Comparison of ENCODE assay signal across 1 cellular context in the genomic region with DNA sequence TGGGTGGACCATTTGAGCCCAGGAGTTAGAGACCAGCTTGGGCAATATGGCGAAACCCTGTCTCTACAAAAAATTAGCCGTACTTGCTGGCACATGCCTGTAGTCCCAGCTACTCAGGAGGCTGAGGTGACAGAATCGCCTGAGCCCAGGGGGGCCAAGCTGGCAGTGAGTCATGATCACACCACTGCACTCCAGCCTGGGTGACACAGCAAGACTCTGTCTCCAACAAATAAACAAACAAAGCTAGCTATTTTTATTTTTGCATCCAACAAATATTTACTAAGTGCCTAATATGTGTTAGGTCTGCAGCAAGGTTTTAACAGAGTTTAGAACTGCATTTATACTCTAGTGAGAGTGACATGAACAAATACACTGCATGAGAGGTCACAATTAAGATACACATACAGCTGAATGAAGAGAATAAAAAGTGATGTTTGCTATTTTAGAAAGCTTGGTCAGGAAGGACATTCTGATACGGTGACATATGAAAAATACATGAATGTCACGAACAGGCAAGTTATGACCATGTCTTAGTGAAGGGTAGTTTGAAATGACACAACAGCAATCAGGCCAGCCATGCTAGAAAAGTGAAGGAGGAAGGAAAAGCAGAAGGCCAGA.
TF ChIP-seq lines count a peak whose summit lies in the region.

No MANE protein-coding gene starts in this region.

TF ChIP-seq in SK-N-SH, 30 proteins besides CTCF, POLR2A, EP300 and RAD21 (continued from another document):
- TF ChIP-seq USF2 (IDR thresholded peaks at IDR 0.05; ENCODE audit: borderline replicate concordance, low read depth, low read length) (no peak), TEAD4 (IDR thresholded peaks at IDR 0.05; ENCODE audit: borderline replicate concordance, insufficient read depth) (no peak), RFX5 (IDR thresholded peaks at IDR 0.05; ENCODE audit: low read length) (no peak), ELF1 (IDR thresholded peaks at IDR 0.05) (no peak), EZH2phosphoT487 (IDR thresholded peaks at IDR 0.05; ENCODE audit: borderline replicate concordance, low read depth) (no peak)
- TF ChIP-seq, protein P1, sequence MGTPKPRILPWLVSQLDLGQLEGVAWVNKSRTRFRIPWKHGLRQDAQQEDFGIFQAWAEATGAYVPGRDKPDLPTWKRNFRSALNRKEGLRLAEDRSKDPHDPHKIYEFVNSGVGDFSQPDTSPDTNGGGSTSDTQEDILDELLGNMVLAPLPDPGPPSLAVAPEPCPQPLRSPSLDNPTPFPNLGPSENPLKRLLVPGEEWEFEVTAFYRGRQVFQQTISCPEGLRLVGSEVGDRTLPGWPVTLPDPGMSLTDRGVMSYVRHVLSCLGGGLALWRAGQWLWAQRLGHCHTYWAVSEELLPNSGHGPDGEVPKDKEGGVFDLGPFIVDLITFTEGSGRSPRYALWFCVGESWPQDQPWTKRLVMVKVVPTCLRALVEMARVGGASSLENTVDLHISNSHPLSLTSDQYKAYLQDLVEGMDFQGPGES (IDR thresholded peaks at IDR 0.05; ENCODE audit: low read depth, low read length), result no peak
- TF ChIP-seq, protein P2, sequence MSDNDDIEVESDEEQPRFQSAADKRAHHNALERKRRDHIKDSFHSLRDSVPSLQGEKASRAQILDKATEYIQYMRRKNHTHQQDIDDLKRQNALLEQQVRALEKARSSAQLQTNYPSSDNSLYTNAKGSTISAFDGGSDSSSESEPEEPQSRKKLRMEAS (IDR thresholded peaks at IDR 0.05; ENCODE audit: low read depth), result no peak
